Comparison of ENCODE assay signal across 12 cellular contexts in genomic region chr15:60374209-60374608, GRCh38. TPM values are rescaled to one million over a fixed set of nuclear protein-coding genes. Genes with fewer than 3 reads are reported as not detected.
A peak's percentile ranks its signal among the peaks of the same experiment; 100 is the strongest.
DNase-seq lines count a peak whose midpoint lies in the region; ATAC-seq and TF ChIP-seq lines count a peak whose summit lies in the region.
"Had no signal": no experiment of that assay in that cellular context is flagged by ENCODE, and none has a peak within 500 bp of the region (broad histone marks: within the 10 kb centered on the region; RNA-seq: fewer than 3 reads in every experiment).

No MANE protein-coding gene starts in this region.

- 58% methylated on average over 4 of the region's 4 CpGs for WGBS in esophagus muscularis mucosa

- H3K27ac ChIP-seq in Panc1 (ENCODE audit: low read length) (peak overlapping the region; percentile 100), esophagus muscularis mucosa (replicated peaks in 1 of 4) (peak overlapping the region; percentile 70 to 82 (median 80))

- no peak for TF ChIP-seq CTCF in BE2C (IDR thresholded peaks at IDR 0.05; ENCODE audit: low read depth, low read length)
- TF ChIP-seq CTCF in Panc1 (IDR thresholded peaks at IDR 0.05) = no peak
- TF ChIP-seq CTCF in esophagus muscularis mucosa (IDR thresholded peaks at IDR 0.05) = no peak

- intact Hi-C loops in Panc1 (cut with micrococcal nuclease; ENCODE audit: unreplicated experiment) = no loop called here
- intact Hi-C loops in esophagus muscularis mucosa (cut with DNase I) = no loop called here

- in situ Hi-C loops in Panc1 (cut with HindIII; ENCODE audit: low pct_unique_long_range_greater_than_20kb, low sequenced_read_pairs) = no loop called here

- TSS peak; percentile 9 for BruUV-seq in Panc1 (replicated peaks; lab: Mats Ljungman, UMichigan)

- ATAC-seq in Panc1 = no peak
- ATAC-seq in GM19467 (IDR thresholded peaks at IDR 0.05; ENCODE audit: unreplicated experiment) = no peak

- no peak for DNase-seq in BE2C
- no peak for DNase-seq in Panc1 (ENCODE audit: low read depth, low spot score)
- DNase-seq in esophagus muscularis mucosa (ENCODE audit: extremely low spot score) = no peak
- DNase-seq in pons (ENCODE audit: low spot score) = peak; percentile 9
- no peak for DNase-seq in GF-D8 (lab: John Stamatoyannopoulos, UW)
- no peak for DNase-seq in H4 (ENCODE audit: low spot score)
- DNase-seq in DMS114 treated with DMSO at 0.1 percent for 48 hours (lab: John Stamatoyannopoulos, UW; ENCODE audit: unreplicated experiment) = no peak
- DNase-seq: activated gamma-delta T cell treated with Interleukin-2 at 50 U/mL for 16 hours; CD4-positive, alpha-beta T cell; NK-92 treated with Interleukin-12 subunit alpha and Interleukin-12 subunit beta, amount 100 ng/mL, for 24 hours had no signal

- CTCF ChIA-PET in Panc1 (lab: Charles Lee) = interaction anchor here (0.6 to 1.1 kb wide), 2 partner anchors 13 to 70 kb away, joined by 3 read pairs; no protein-coding TSS in a partner anchor

- TF ChIP-seq EP300 in esophagus muscularis mucosa (IDR thresholded peaks at IDR 0.05) = no peak

- H3K9me3 ChIP-seq in BE2C (no peaks in the 10 kb centered on the region), Panc1 (ENCODE audit: control insufficient read depth, insufficient read depth, low read depth, low read length) (no peaks in the 10 kb centered on the region), esophagus muscularis mucosa (no peaks in the 10 kb centered on the region)
- H3K9me3 ChIP-seq: MG63 had no signal

- POLR2A ChIA-PET in Panc1 (lab: Charles Lee) = interaction anchor here (1.2 to 1.6 kb wide), 2 partner anchors 11 to 17 kb away, joined by 4 to 5 read pairs; no protein-coding TSS in a partner anchor

- H3K4me1 ChIP-seq in BE2C = peaks cover 57% of the 10 kb centered on the region
- H3K4me1 ChIP-seq in Panc1 (ENCODE audit: control insufficient read depth, insufficient read depth, low read length) = peaks cover 99% of the 10 kb centered on the region
- peaks cover 71 to 84% (median 81%) of the 10 kb centered on the region in 4 donors for H3K4me1 ChIP-seq in esophagus muscularis mucosa

- no peak for TF ChIP-seq POLR2A in esophagus muscularis mucosa (IDR thresholded peaks at IDR 0.05; ENCODE audit: low read depth)

- H3K36me3 ChIP-seq in BE2C (peaks cover 21% of the 10 kb centered on the region), Panc1 (ENCODE audit: control insufficient read depth, insufficient read depth, low read length) (peaks cover 21% of the 10 kb centered on the region), esophagus muscularis mucosa (peaks cover 0 to 59% (median 12%) of the 10 kb centered on the region in 4 donors)

- no peaks in the 10 kb centered on the region for H3K27me3 ChIP-seq in BE2C
- H3K27me3 ChIP-seq in Panc1 (ENCODE audit: control insufficient read depth, insufficient read depth, low read length) = no peaks in the 10 kb centered on the region
- no peaks in the 10 kb centered on the region for H3K27me3 ChIP-seq in esophagus muscularis mucosa
- H3K27me3 ChIP-seq: MG63 had no signal

- peak overlapping the region; percentile 0; the same call in 1 of the 2 replicates for H3K4me3 ChIP-seq in BE2C (ENCODE audit: low read depth, low read length)
- no peak overlapping the region; a peak in 1 of 4 replicates for H3K4me3 ChIP-seq in Panc1 (ENCODE audit: low read depth in 2 of 2, low read length in 2 of 2)
- no peak overlapping the region for H3K4me3 ChIP-seq in esophagus muscularis mucosa
- H3K4me3 ChIP-seq: MG63 had no signal

RNA-seq across cellular contexts. Expression of gene ANXA2, which starts 23.6 kb away (rescaled TPM):
- polyA plus RNA-seq in BE2C (2012; ENCODE audit: insufficient read depth, insufficient read length, low read depth) = 333 TPM
- total RNA-seq in Panc1 (2021; ENCODE audit: unreplicated experiment) (1,903 TPM), esophagus muscularis mucosa (100 to 1,000 TPM; 333 to 606 (median 406) TPM)
- 1,847 TPM for polyA plus RNA-seq in Panc1 (2012; ENCODE audit: insufficient read length)
- 2,749 and 2,975 TPM in 2 replicates for total RNA-seq in H4 (2014; rRNA removed; shearing (Covaris generic))
